ENCODE assay signal across 8 cellular contexts in the genomic region with DNA sequence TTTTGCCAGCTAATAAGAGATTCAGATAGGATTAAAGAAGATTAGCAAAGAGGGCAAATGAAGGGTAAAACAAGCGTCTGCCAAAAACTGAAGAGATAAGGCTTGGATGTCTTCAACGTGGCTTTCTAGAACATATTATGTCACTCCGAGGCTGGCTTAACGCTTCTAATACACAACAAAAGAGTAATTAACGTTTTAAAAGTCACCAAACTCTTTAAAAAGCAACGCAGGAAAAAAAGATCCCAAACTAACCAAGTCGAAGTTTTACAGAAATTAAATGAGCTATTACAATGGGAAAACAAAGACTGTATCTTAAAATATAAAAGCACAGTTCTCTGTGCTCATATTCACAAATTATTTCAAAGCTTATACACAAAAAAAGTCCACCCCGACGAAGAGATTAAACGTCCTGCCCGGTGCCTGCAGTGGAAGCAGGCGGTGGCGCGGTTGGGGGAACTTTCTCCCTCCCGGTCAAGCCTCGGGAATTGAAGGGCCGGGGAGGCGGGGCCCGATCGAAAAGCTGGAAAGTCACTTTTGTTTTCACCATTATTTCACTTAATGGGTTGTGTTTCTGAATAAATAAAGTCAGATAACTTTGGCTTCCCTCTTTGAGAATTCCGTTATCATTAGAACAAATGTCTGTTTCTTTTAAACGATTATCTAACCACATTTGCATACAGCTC. TPM values are rescaled to one million over a fixed set of nuclear protein-coding genes. Genes with fewer than 3 reads are reported as not detected.
DNase-seq lines count a peak whose midpoint lies in the region; ATAC-seq and TF ChIP-seq lines count a peak whose summit lies in the region.

No MANE protein-coding gene starts in this region.

- TF ChIP-seq CTCF in ascending aorta (IDR thresholded peaks at IDR 0.05), result no peak

- DNase-seq in DMS114 treated with DMSO at 0.1 percent for 48 hours (lab: John Stamatoyannopoulos, UW; ENCODE audit: unreplicated experiment), result peak; percentile 57
- DNase-seq in ascending aorta (ENCODE audit: low spot score in 2 of 2), result no peak
- no peak for DNase-seq in skeletal muscle cell (ENCODE audit: low read depth)
- no peak for DNase-seq in mesenteric fat pad (ENCODE audit: low spot score)
- no peak for DNase-seq in NCI-H146 (lab: John Stamatoyannopoulos, UW)

- H3K27ac ChIP-seq in ascending aorta, result no peak overlapping the region

- no peaks in the 10 kb centered on the region for H3K9me3 ChIP-seq in ascending aorta

- peak overlapping the region; percentile 88 to 93 (median 90) for H3K4me3 Mint-ChIP-seq in IgD-negative memory B cell

- peaks cover 38% of the 10 kb centered on the region for H3K27me3 Mint-ChIP-seq in IgD-negative memory B cell

- peaks cover 0 to 6% (median 3%) of the 10 kb centered on the region in 3 donors for H3K9me3 Mint-ChIP-seq in IgD-negative memory B cell

- no peaks in the 10 kb centered on the region for H3K36me3 Mint-ChIP-seq in IgD-negative memory B cell

- intact Hi-C loops in ascending aorta (cut with DNase I), result no loop called here

- peaks cover 3 to 15% of the 10 kb centered on the region in 2 donors for H3K4me1 ChIP-seq in ascending aorta

- no peak for ATAC-seq in HG02610 (IDR thresholded peaks at IDR 0.05; ENCODE audit: unreplicated experiment)

- H3K27ac Mint-ChIP-seq in IgD-negative memory B cell, result peak overlapping the region; percentile 64 to 94 (median 89)

- H3K36me3 ChIP-seq in ascending aorta, result no peaks in the 10 kb centered on the region

- H3K4me1 Mint-ChIP-seq in IgD-negative memory B cell, result peaks cover 9 to 22% (median 17%) of the 10 kb centered on the region in 3 donors

- no peaks in the 10 kb centered on the region for H3K27me3 ChIP-seq in ascending aorta

- H3K4me3 ChIP-seq in ascending aorta (peak overlapping the region; percentile 68 to 72), iPS-11a (ENCODE audit: low read depth, low read length) (peak overlapping the region; percentile 62), skeletal muscle cell (ENCODE audit: low read depth, low read length) (peak overlapping the region; percentile 73)

RNA-seq across cellular contexts. Expression of a gene that starts 1.2 kb away (rescaled TPM):
- polyA plus RNA-seq in IgD-negative memory B cell, result 0.18 TPM
- total RNA-seq in ascending aorta, result not detected
- total RNA-seq in mesenteric fat pad, result 0.71 TPM

RNA-seq across cellular contexts. Expression of a gene that starts 44.7 kb away (rescaled TPM):
- not detected for polyA plus RNA-seq in IgD-negative memory B cell
- total RNA-seq in ascending aorta (not detected), mesenteric fat pad (not detected)

RNA-seq across cellular contexts. Expression of a gene that starts 49.7 kb away (rescaled TPM):
- not detected for polyA plus RNA-seq in IgD-negative memory B cell
- total RNA-seq in ascending aorta, result 0.32 TPM
- total RNA-seq in mesenteric fat pad, result 0.93 TPM
